Comparison of ENCODE assay signal across 2 cellular contexts in the genomic region with DNA sequence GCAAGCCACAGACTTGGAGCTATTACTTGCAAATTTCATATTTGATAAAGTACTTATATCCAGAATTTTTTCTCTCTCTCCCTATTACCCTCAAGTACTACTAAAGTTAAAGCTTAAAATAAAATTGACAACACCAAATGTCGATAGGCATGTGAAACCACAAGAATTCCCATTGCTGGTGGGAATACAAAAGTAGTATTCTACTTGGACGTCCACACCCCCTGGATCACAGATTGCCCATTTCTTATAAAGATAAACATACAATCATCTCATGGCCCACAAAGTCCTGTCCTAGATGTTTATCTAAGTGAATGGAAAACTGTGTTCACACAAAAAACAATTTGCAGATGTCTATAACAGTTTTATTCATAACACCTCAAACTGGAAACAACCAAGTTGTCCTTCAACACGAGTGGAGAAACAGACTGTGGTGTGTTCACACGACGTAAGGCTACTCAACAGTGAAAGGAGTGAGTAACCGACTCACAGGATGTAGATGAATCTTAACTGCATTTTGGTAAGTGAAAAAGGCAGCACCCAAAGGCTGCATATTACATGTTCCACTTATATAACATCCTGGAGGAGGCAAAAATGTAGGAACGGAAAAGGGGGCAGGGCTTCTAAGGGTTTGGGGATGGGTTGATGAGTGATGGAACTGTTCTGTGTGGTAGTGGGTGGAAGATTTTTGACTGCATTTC.
TF ChIP-seq lines count a peak whose summit lies in the region.

No MANE protein-coding gene starts in this region.

TF ChIP-seq in GM23338, 12 proteins besides CTCF, POLR2A, EP300 and RAD21 (continues in another document):
- TF ChIP-seq, protein P1, sequence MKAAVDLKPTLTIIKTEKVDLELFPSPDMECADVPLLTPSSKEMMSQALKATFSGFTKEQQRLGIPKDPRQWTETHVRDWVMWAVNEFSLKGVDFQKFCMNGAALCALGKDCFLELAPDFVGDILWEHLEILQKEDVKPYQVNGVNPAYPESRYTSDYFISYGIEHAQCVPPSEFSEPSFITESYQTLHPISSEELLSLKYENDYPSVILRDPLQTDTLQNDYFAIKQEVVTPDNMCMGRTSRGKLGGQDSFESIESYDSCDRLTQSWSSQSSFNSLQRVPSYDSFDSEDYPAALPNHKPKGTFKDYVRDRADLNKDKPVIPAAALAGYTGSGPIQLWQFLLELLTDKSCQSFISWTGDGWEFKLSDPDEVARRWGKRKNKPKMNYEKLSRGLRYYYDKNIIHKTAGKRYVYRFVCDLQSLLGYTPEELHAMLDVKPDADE (IDR thresholded peaks at IDR 0.05) = no peak
- TF ChIP-seq NANOG (IDR thresholded peaks at IDR 0.05; ENCODE audit: borderline replicate concordance) = no peak
- TF ChIP-seq EZH2phosphoT487 (IDR thresholded peaks at IDR 0.05; ENCODE audit: unreplicated experiment) = no peak
- no peak for TF ChIP-seq ZNF331 (CRISPR knock-in tag; IDR thresholded peaks at IDR 0.05; ENCODE audit: low read depth)
- TF ChIP-seq, protein P2, sequence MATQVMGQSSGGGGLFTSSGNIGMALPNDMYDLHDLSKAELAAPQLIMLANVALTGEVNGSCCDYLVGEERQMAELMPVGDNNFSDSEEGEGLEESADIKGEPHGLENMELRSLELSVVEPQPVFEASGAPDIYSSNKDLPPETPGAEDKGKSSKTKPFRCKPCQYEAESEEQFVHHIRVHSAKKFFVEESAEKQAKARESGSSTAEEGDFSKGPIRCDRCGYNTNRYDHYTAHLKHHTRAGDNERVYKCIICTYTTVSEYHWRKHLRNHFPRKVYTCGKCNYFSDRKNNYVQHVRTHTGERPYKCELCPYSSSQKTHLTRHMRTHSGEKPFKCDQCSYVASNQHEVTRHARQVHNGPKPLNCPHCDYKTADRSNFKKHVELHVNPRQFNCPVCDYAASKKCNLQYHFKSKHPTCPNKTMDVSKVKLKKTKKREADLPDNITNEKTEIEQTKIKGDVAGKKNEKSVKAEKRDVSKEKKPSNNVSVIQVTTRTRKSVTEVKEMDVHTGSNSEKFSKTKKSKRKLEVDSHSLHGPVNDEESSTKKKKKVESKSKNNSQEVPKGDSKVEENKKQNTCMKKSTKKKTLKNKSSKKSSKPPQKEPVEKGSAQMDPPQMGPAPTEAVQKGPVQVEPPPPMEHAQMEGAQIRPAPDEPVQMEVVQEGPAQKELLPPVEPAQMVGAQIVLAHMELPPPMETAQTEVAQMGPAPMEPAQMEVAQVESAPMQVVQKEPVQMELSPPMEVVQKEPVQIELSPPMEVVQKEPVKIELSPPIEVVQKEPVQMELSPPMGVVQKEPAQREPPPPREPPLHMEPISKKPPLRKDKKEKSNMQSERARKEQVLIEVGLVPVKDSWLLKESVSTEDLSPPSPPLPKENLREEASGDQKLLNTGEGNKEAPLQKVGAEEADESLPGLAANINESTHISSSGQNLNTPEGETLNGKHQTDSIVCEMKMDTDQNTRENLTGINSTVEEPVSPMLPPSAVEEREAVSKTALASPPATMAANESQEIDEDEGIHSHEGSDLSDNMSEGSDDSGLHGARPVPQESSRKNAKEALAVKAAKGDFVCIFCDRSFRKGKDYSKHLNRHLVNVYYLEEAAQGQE (IDR thresholded peaks at IDR 0.05; ENCODE audit: unreplicated experiment) = no peak
- no peak for TF ChIP-seq STAT1 (IDR thresholded peaks at IDR 0.05; ENCODE audit: unreplicated experiment)
- TF ChIP-seq CREB1 (CRISPR knock-in tag; IDR thresholded peaks at IDR 0.05; ENCODE audit: low read depth) = no peak
- TF ChIP-seq JUNB (IDR thresholded peaks at IDR 0.05; ENCODE audit: unreplicated experiment) = no peak
- TF ChIP-seq ZNF114 (CRISPR knock-in tag; IDR thresholded peaks at IDR 0.05) = no peak

TF ChIP-seq in SK-N-SH, 30 proteins besides CTCF, POLR2A, EP300 and RAD21:
- no peak for TF ChIP-seq FOSL2 (IDR thresholded peaks at IDR 0.05; ENCODE audit: borderline replicate concordance, low read depth)
